Comparison of ENCODE assay signal across 8 cellular contexts in genomic region chr17:76558210-76559095, GRCh38. TPM values are rescaled to one million over a fixed set of nuclear protein-coding genes. Genes with fewer than 3 reads are reported as not detected.
DNase-seq lines count a peak whose midpoint lies in the region; ATAC-seq and TF ChIP-seq lines count a peak whose summit lies in the region.

No MANE protein-coding gene starts in this region.

- peaks cover 33% of the 10 kb centered on the region for H3F3A ChIP-seq in PC-9 (ENCODE audit: insufficient read depth, low read depth)

- H4K20me1 ChIP-seq in PC-9 (ENCODE audit: insufficient read depth), result peaks cover 43% of the 10 kb centered on the region

- no TSS peak for BruUV-seq in PC-9 (replicated peaks; lab: Mats Ljungman, UMichigan)

- peaks cover 27% of the 10 kb centered on the region for H3K4me1 ChIP-seq in PC-9 (replicated peaks; ENCODE audit: insufficient read depth)

- H3K9me3 ChIP-seq in PC-9 (ENCODE audit: insufficient read depth, low read depth), result no peaks in the 10 kb centered on the region

- H3K4me3 ChIP-seq in PC-9, result peak overlapping the region; percentile 97
- peak overlapping the region; percentile 52 to 95 (median 81) for H3K4me3 ChIP-seq in dorsolateral prefrontal cortex

- H3K27me3 ChIP-seq in PC-9 (ENCODE audit: insufficient read depth, low read depth) (no peaks in the 10 kb centered on the region), dorsolateral prefrontal cortex (no peaks in the 10 kb centered on the region)

- no peaks in the 10 kb centered on the region for H3K9me2 ChIP-seq in PC-9 (ENCODE audit: insufficient read depth)

- intact Hi-C loops in PC-9 (cut with micrococcal nuclease; ENCODE audit: unreplicated experiment), result loop anchor here (1.0 to 5.0 kb wide), 3 partner anchors 55 to 169 kb away; partner anchors contain the start of genes JMJD6 and METTL23
- intact Hi-C loops in dorsolateral prefrontal cortex (cut with DNase I), result loop anchor here (1.0 to 5.0 kb wide), 4 partner anchors 66 to 154 kb away; partner anchors contain the start of gene MXRA7 (in 1 of the 2)

- no peak overlapping the region; the same call in 1 of the 2 replicates for H2AFZ ChIP-seq in PC-9

- POLR2A ChIA-PET in PC-9 (lab: Charles Lee; ENCODE audit: unreplicated experiment), result interaction anchor here (0.6 to 1.3 kb wide), 3 partner anchors 26 to 123 kb away, joined by 3 to 5 read pairs (median 3); no protein-coding TSS in a partner anchor

- CTCF ChIA-PET in PC-9 (lab: Charles Lee), result interaction anchor here (0.5 to 2.6 kb wide), 6 partner anchors 28 to 123 kb away, joined by 3 to 9 read pairs (median 6); partner anchors contain the start of gene ST6GALNAC2

- ATAC-seq in HG02623 (IDR thresholded peaks at IDR 0.05; ENCODE audit: unreplicated experiment), result no peak

- H3K79me2 ChIP-seq in PC-9 (ENCODE audit: low read depth), result peaks cover 56% of the 10 kb centered on the region

- peak; percentile 59; the same call in 1 of the 2 replicates for TF ChIP-seq CTCF in PC-9 (conservative IDR thresholded peaks at IDR 0.05)
- TF ChIP-seq CTCF in dorsolateral prefrontal cortex (IDR thresholded peaks at IDR 0.05 in 54 of 56, conservative IDR thresholded peaks at IDR 0.05 in 2 of 56; ENCODE audit: low read depth in 1 of 56, partially characterized antibody in 56 of 56), result peak; percentile 18 to 77 (median 60)

- H3K27ac ChIP-seq in PC-9 (peak overlapping the region; percentile 85), dorsolateral prefrontal cortex (peak overlapping the region in 32 of 59 donors; percentile 25 to 93 (median 80))

- H3K36me3 ChIP-seq in PC-9 (ENCODE audit: low read depth), result peaks cover 18% of the 10 kb centered on the region

- peak overlapping the region; percentile 99 for H3K4me2 ChIP-seq in PC-9

- DNase-seq in stimulated activated CD4-positive, alpha-beta T cell treated with anti-CD3 and anti-CD28 coated beads, Interleukin-4, amount 100 ng/mL, for 24 hours, result peak; percentile 31
- DNase-seq in stimulated activated CD4-positive, alpha-beta T cell treated with anti-CD3 and anti-CD28 coated beads, Interleukin-2, amount 100 ng/mL, for 48 hours, result no peak
- DNase-seq in PC-9 (no peak), dorsolateral prefrontal cortex (peak in 1 of 10 donors; percentile 20), midbrain (lab: John Stamatoyannopoulos, UW) (peak; percentile 49), GF-D8 (lab: John Stamatoyannopoulos, UW) (no peak), NCI-H128 (lab: John Stamatoyannopoulos, UW; ENCODE audit: unreplicated experiment) (no peak)

RNA-seq across cellular contexts. Expression of gene PRCD, which starts 18.6 kb away (rescaled TPM):
- 2.6 and 2.7 TPM in 2 replicates for total RNA-seq in PC-9 (2021)
- 10 to 100 TPM in 118 of 120 experiments, 1 to 10 TPM in 2; 9.7 to 74.7 (median 21.5) TPM for total RNA-seq in dorsolateral prefrontal cortex

RNA-seq across cellular contexts. Expression of gene CYGB, which starts 20.9 kb away (rescaled TPM):
- total RNA-seq in PC-9 (2021) (0.93 and 1.1 TPM in 2 replicates), dorsolateral prefrontal cortex (10 to 100 TPM in 118 of 120 experiments, 1 to 10 TPM in 2; 7.1 to 34.6 (median 19.7) TPM)

RNA-seq across cellular contexts. Expression of gene ST6GALNAC2, which starts 27.2 kb away (rescaled TPM):
- total RNA-seq in PC-9 (2021) (15.5 and 18.7 TPM in 2 replicates), dorsolateral prefrontal cortex (10 to 100 TPM in 1 of 120 experiments, 1 to 10 TPM in 98, under 1 TPM in 16, not detected in 5; 0.38 to 10.0 (median 1.8) TPM)

RNA-seq across cellular contexts. Expression of gene RHBDF2, which starts 57.2 kb away (rescaled TPM):
- total RNA-seq in PC-9 (2021), result 39.6 and 51.6 TPM in 2 replicates
- 10 to 100 TPM in 119 of 120 experiments, 1 to 10 TPM in 1; 7.0 to 64.1 (median 28.9) TPM for total RNA-seq in dorsolateral prefrontal cortex

Comparison
In these comparisons a context has a peak if more than half of its experiments do, and no peak if none do; other contexts are left out.
1. DNase-seq: peak in stimulated activated CD4-positive, alpha-beta T cell treated with anti-CD3 and anti-CD28 coated beads, Interleukin-4, amount 100 ng/mL, for 24 hours (single experiment) and midbrain (single experiment); none in stimulated activated CD4-positive, alpha-beta T cell treated with anti-CD3 and anti-CD28 coated beads, Interleukin-2, amount 100 ng/mL, for 48 hours (0 of 2), PC-9 (0 of 2), GF-D8 (single experiment) and NCI-H128 (single experiment).